ENCODE assay signal across 14 cellular contexts in genomic region chr16:177394-177822, GRCh38. TPM values are rescaled to one million over a fixed set of nuclear protein-coding genes. Genes with fewer than 3 reads are reported as not detected.
DNase-seq lines count a peak whose midpoint lies in the region; ATAC-seq and TF ChIP-seq lines count a peak whose summit lies in the region.
"Had no signal": no experiment of that assay in that cellular context is flagged by ENCODE, and none has a peak within 500 bp of the region (broad histone marks: within the 10 kb centered on the region; RNA-seq: fewer than 3 reads in every experiment).

No MANE protein-coding gene starts in this region.

- TF ChIP-seq CTCF in left ventricle myocardium inferior (IDR thresholded peaks at IDR 0.05; ENCODE audit: borderline replicate concordance) = no peak
- no peak for TF ChIP-seq CTCF in mammary epithelial cell (conservative IDR thresholded peaks at IDR 0.05 in 1 of 2, IDR thresholded peaks at IDR 0.05 in 1 of 2; ENCODE audit: extremely low read depth in 1 of 2, insufficient read depth in 1 of 2, low read depth in 1 of 2, low read length in 2 of 2)

- WGBS in mammary epithelial cell (ENCODE audit: low coverage, missing lambda C conversion rate) = 42% methylated on average over 2 of the region's 13 CpGs

- H3K4me1 ChIP-seq in left ventricle myocardium inferior = peaks cover 25% of the 10 kb centered on the region
- H3K4me1 ChIP-seq in mammary epithelial cell (ENCODE audit: insufficient read depth, low read length) = peaks cover 9% of the 10 kb centered on the region

- intact Hi-C loops in left ventricle myocardium inferior (cut with micrococcal nuclease) (no loop called here), left cardiac atrium (cut with DNase I) (loop anchor here in 1 of 2 donors (5.0 kb wide), 1 partner anchor 70 kb away; no protein-coding TSS in a partner anchor), mammary epithelial cell (cut with micrococcal nuclease) (loop anchor here (1.0 kb wide), 1 partner anchor 72 kb away; no protein-coding TSS in a partner anchor)

- H3K4me3 ChIP-seq in left ventricle myocardium inferior (no peak overlapping the region), mammary epithelial cell (replicated peaks in 1 of 3; ENCODE audit: insufficient read depth in 1 of 3, low read depth in 2 of 3, low read length in 3 of 3) (no peak overlapping the region)
- H3K4me3 ChIP-seq: esophagus muscularis mucosa had no signal

- H3K27me3 ChIP-seq in left ventricle myocardium inferior (ENCODE audit: low read depth) (peaks cover 68% of the 10 kb centered on the region), mammary epithelial cell (ENCODE audit: insufficient read depth, low read length) (peaks cover 7% of the 10 kb centered on the region)

- H3K9ac ChIP-seq in mammary epithelial cell (ENCODE audit: insufficient read depth, low read length) = no peak overlapping the region

- H3K4me1 Mint-ChIP-seq in central memory CD8-positive, alpha-beta T cell = no peaks in the 10 kb centered on the region
- H3K4me1 Mint-ChIP-seq in stimulated activated effector memory CD8-positive, alpha-beta T cell treated with anti-CD3 and anti-CD28 coated beads, Interleukin-12 subunit alpha, Interleukin-12 subunit beta, amount 100 ng/mL, for 72 hours = peaks cover 5% of the 10 kb centered on the region

- no TSS peak for BruUV-seq in mammary epithelial cell (replicated peaks; lab: Mats Ljungman, UMichigan)

- H3K36me3 ChIP-seq in left ventricle myocardium inferior (no peaks in the 10 kb centered on the region), mammary epithelial cell (ENCODE audit: insufficient read depth, low read length) (no peaks in the 10 kb centered on the region)
- H3K36me3 ChIP-seq: esophagus muscularis mucosa had no signal

- no peak overlapping the region for H2AFZ ChIP-seq in mammary epithelial cell (ENCODE audit: low read depth, low read length)

- H3K27ac ChIP-seq in left ventricle myocardium inferior (replicated peaks) (no peak overlapping the region), mammary epithelial cell (ENCODE audit: insufficient read depth, low read depth, low read length) (no peak overlapping the region)
- H3K27ac ChIP-seq: esophagus muscularis mucosa had no signal

- in situ Hi-C loops in mammary epithelial cell (cut with MboI; ENCODE audit: low sequenced_read_pairs in 2 of 2) = no loop called here

- no peak overlapping the region for H3K27ac Mint-ChIP-seq in central memory CD8-positive, alpha-beta T cell (ENCODE audit: low read depth)
- H3K27ac Mint-ChIP-seq in stimulated activated effector memory CD8-positive, alpha-beta T cell treated with anti-CD3 and anti-CD28 coated beads, Interleukin-12 subunit alpha, Interleukin-12 subunit beta, amount 100 ng/mL, for 72 hours = no peak overlapping the region
- H3K27ac Mint-ChIP-seq: activated CD8-positive, alpha-beta T cell treated with anti-CD3 and anti-CD28 coated beads, Interleukin-2, amount 10 ng/mL, durations not matched to agents 7 days and 5 days had no signal

- no peaks in the 10 kb centered on the region for H3K9me3 Mint-ChIP-seq in central memory CD8-positive, alpha-beta T cell
- H3K9me3 Mint-ChIP-seq in stimulated activated effector memory CD8-positive, alpha-beta T cell treated with anti-CD3 and anti-CD28 coated beads, Interleukin-12 subunit alpha, Interleukin-12 subunit beta, amount 100 ng/mL, for 72 hours = no peaks in the 10 kb centered on the region

- no peaks in the 10 kb centered on the region for H3K79me2 ChIP-seq in mammary epithelial cell (ENCODE audit: insufficient read depth, low read length)

- dilution Hi-C loops in mammary epithelial cell (cut with HindIII; ENCODE audit: low sequenced_read_pairs) = no loop called here

- H3K4me3 Mint-ChIP-seq in central memory CD8-positive, alpha-beta T cell = peak overlapping the region; percentile 13
- H3K4me3 Mint-ChIP-seq in stimulated activated effector memory CD8-positive, alpha-beta T cell treated with anti-CD3 and anti-CD28 coated beads, Interleukin-12 subunit alpha, Interleukin-12 subunit beta, amount 100 ng/mL, for 72 hours = peak overlapping the region; percentile 21
- H3K4me3 Mint-ChIP-seq: activated CD8-positive, alpha-beta T cell treated with anti-CD3 and anti-CD28 coated beads, Interleukin-2, amount 10 ng/mL, durations not matched to agents 7 days and 5 days had no signal

- peaks cover 2% of the 10 kb centered on the region for H3K36me3 Mint-ChIP-seq in central memory CD8-positive, alpha-beta T cell (ENCODE audit: insufficient read depth)
- H3K36me3 Mint-ChIP-seq in stimulated activated effector memory CD8-positive, alpha-beta T cell treated with anti-CD3 and anti-CD28 coated beads, Interleukin-12 subunit alpha, Interleukin-12 subunit beta, amount 100 ng/mL, for 72 hours = no peaks in the 10 kb centered on the region

- H3K9me3 ChIP-seq in left ventricle myocardium inferior (replicated peaks) (no peaks in the 10 kb centered on the region), mammary epithelial cell (replicated peaks; ENCODE audit: insufficient read depth, low read length) (no peaks in the 10 kb centered on the region)
- H3K9me3 ChIP-seq: esophagus muscularis mucosa had no signal

- H3K4me2 ChIP-seq in mammary epithelial cell (ENCODE audit: insufficient read depth, low read depth, low read length) = no peak overlapping the region

- H3K27me3 Mint-ChIP-seq in central memory CD8-positive, alpha-beta T cell = peaks cover 43% of the 10 kb centered on the region

- peak; percentile 29 for DNase-seq in left ventricle myocardium inferior
- DNase-seq in left cardiac atrium = no peak
- DNase-seq in NCI-H69 (lab: John Stamatoyannopoulos, UW) = peak; percentile 36
- DNase-seq in central memory CD8-positive, alpha-beta T cell (ENCODE audit: low spot score in 2 of 2) = no peak
- no peak for DNase-seq in stimulated activated effector memory CD8-positive, alpha-beta T cell treated with anti-CD3 and anti-CD28 coated beads, Interleukin-12 subunit alpha, Interleukin-12 subunit beta, amount 100 ng/mL, for 72 hours (ENCODE audit: low spot score in 2 of 2)
- DNase-seq in mammary epithelial cell = no peak
- no peak for DNase-seq in superior temporal gyrus (ENCODE audit: extremely low spot score)
- DNase-seq: activated CD8-positive, alpha-beta T cell treated with anti-CD3 and anti-CD28 coated beads, Interleukin-2, amount 10 ng/mL, durations not matched to agents 7 days and 5 days; aorta; kidney glomerular epithelial cell had no signal

- CTCF ChIA-PET in mammary epithelial cell (lab: Charles Lee; ENCODE audit: low non-redundant PET) = no interaction called here

- H4K20me1 ChIP-seq in mammary epithelial cell (ENCODE audit: insufficient read depth, low read length) = no peaks in the 10 kb centered on the region

- ATAC-seq in left cardiac atrium (no peak), HG03565 (IDR thresholded peaks at IDR 0.05; ENCODE audit: unreplicated experiment) (no peak)
- ATAC-seq in central memory CD8-positive, alpha-beta T cell (replicated peaks; ENCODE audit: extremely low read depth, poor library complexity, severe bottlenecking) = no peak
- ATAC-seq in stimulated activated effector memory CD8-positive, alpha-beta T cell treated with anti-CD3 and anti-CD28 coated beads, Interleukin-12 subunit alpha, Interleukin-12 subunit beta, amount 100 ng/mL, for 72 hours = no peak
- ATAC-seq: activated CD8-positive, alpha-beta T cell treated with anti-CD3 and anti-CD28 coated beads, Interleukin-2, amount 10 ng/mL, durations not matched to agents 7 days and 5 days had no signal

RNA-seq across cellular contexts. Expression of gene HBA1, which starts 0.9 kb away (rescaled TPM):
- total RNA-seq in left ventricle myocardium inferior = 78.7 TPM
- 100 to 1,000 TPM in 1 of 2 donors, 10 to 100 TPM in 1; 62.0 to 232 TPM for total RNA-seq in left cardiac atrium
- 1 to 10 TPM in 1 of 2 donors, not detected in 1; 1.9 TPM for total RNA-seq in mammary epithelial cell
- 1.3 TPM for polyA plus RNA-seq in mammary epithelial cell
- polyA minus RNA-seq in mammary epithelial cell = not detected
- total RNA-seq: activated CD8-positive, alpha-beta T cell treated with anti-CD3 and anti-CD28 coated beads, Interleukin-2, amount 10 ng/mL, durations not matched to agents 7 days and 5 days; SK-MEL-5 had no signal

RNA-seq across cellular contexts. Expression of gene HBQ1, which starts 2.9 kb away (rescaled TPM):
- not detected for total RNA-seq in left ventricle myocardium inferior
- total RNA-seq in left cardiac atrium = not detected
- total RNA-seq in mammary epithelial cell = 1 to 10 TPM in 1 of 2 donors, not detected in 1; 1.3 TPM
- 0.45 TPM for polyA plus RNA-seq in mammary epithelial cell
- not detected for polyA minus RNA-seq in mammary epithelial cell
- total RNA-seq: activated CD8-positive, alpha-beta T cell treated with anti-CD3 and anti-CD28 coated beads, Interleukin-2, amount 10 ng/mL, durations not matched to agents 7 days and 5 days; aorta; ureter had no signal
- polyA plus RNA-seq: aorta had no signal

RNA-seq across cellular contexts. Expression of gene HBA2, which starts 4.7 kb away (rescaled TPM):
- total RNA-seq in left ventricle myocardium inferior (59.1 TPM), left cardiac atrium (100 to 1,000 TPM in 1 of 2 donors, 10 to 100 TPM in 1; 50.7 to 136 TPM), mammary epithelial cell (not detected)
- not detected for polyA plus RNA-seq in mammary epithelial cell
- polyA minus RNA-seq in mammary epithelial cell = 2.5 TPM
- total RNA-seq: activated CD8-positive, alpha-beta T cell treated with anti-CD3 and anti-CD28 coated beads, Interleukin-2, amount 10 ng/mL, durations not matched to agents 7 days and 5 days; SK-MEL-5 had no signal

RNA-seq across cellular contexts. Expression of gene HBM, which starts 11.6 kb away (rescaled TPM):
- total RNA-seq in left ventricle myocardium inferior = not detected
- not detected for total RNA-seq in left cardiac atrium
- not detected for total RNA-seq in mammary epithelial cell
- polyA plus RNA-seq in mammary epithelial cell = not detected
- not detected for polyA minus RNA-seq in mammary epithelial cell
- total RNA-seq: activated CD8-positive, alpha-beta T cell treated with anti-CD3 and anti-CD28 coated beads, Interleukin-2, amount 10 ng/mL, durations not matched to agents 7 days and 5 days; SK-MEL-5; ureter had no signal
- polyA plus RNA-seq: aorta had no signal

RNA-seq across cellular contexts. Expression of gene HBZ, which starts 25.0 kb away (rescaled TPM):
- not detected for total RNA-seq in left ventricle myocardium inferior
- total RNA-seq in left cardiac atrium = under 1 TPM in 1 of 2 donors, not detected in 1; 0.32 TPM
- total RNA-seq in mammary epithelial cell = not detected
- polyA plus RNA-seq in mammary epithelial cell = not detected
- polyA minus RNA-seq in mammary epithelial cell = not detected
- total RNA-seq: activated CD8-positive, alpha-beta T cell treated with anti-CD3 and anti-CD28 coated beads, Interleukin-2, amount 10 ng/mL, durations not matched to agents 7 days and 5 days; aorta; esophagus muscularis mucosa; SK-MEL-5; ureter had no signal
- polyA plus RNA-seq: aorta had no signal

Comparison
In these comparisons a context has a peak if more than half of its experiments do, and no peak if none do; other contexts are left out.
1. DNase-seq: peak in left ventricle myocardium inferior (single experiment) and NCI-H69 (single experiment); none in left cardiac atrium (single experiment), central memory CD8-positive, alpha-beta T cell (0 of 2), stimulated activated effector memory CD8-positive, alpha-beta T cell treated with anti-CD3 and anti-CD28 coated beads, Interleukin-12 subunit alpha, Interleukin-12 subunit beta, amount 100 ng/mL, for 72 hours (0 of 2), mammary epithelial cell (single experiment) and superior temporal gyrus (single experiment).